In genomic region chr17:38705803-38706624, GRCh38 we compare ENCODE assay signal across 8 cellular contexts. TPM values are rescaled to one million over a fixed set of nuclear protein-coding genes. Genes with fewer than 3 reads are reported as not detected.
DNase-seq lines count a peak whose midpoint lies in the region; TF ChIP-seq lines count a peak whose summit lies in the region.

No MANE protein-coding gene starts in this region.

- peak overlapping the region; percentile 94 for H3K27ac Mint-ChIP-seq in activated CD4-positive, alpha-beta memory T cell treated with anti-CD3 and anti-CD28 coated beads, Interleukin-2, amount 10 ng/mL, durations not matched to agents 7 days and 5 days

- peak overlapping the region; percentile 65 for H3K9ac ChIP-seq in muscle layer of colon (ENCODE audit: low read length)

- H3K9me3 ChIP-seq in muscle layer of colon (ENCODE audit: low read length) (no peaks in the 10 kb centered on the region), tibial artery (no peaks in the 10 kb centered on the region)

- no peaks in the 10 kb centered on the region for H3K9me3 Mint-ChIP-seq in activated CD4-positive, alpha-beta memory T cell treated with anti-CD3 and anti-CD28 coated beads, Interleukin-2, amount 10 ng/mL, durations not matched to agents 7 days and 5 days

- peak overlapping the region; percentile 76 for H3K27ac ChIP-seq in epithelial cell of prostate
- H3K27ac ChIP-seq in muscle layer of colon (ENCODE audit: low read depth, low read length), result peak overlapping the region; percentile 94
- peak overlapping the region; percentile 94 to 96 for H3K27ac ChIP-seq in tibial artery

- TF ChIP-seq CTCF in tibial artery (IDR thresholded peaks at IDR 0.05), result no peak
- no peak for TF ChIP-seq CTCF in GM10266 (IDR thresholded peaks at IDR 0.05; ENCODE audit: control insufficient read depth, insufficient read depth, low read depth, missing control alignments)

- peaks cover 53% of the 10 kb centered on the region for H3K4me1 Mint-ChIP-seq in activated CD4-positive, alpha-beta memory T cell treated with anti-CD3 and anti-CD28 coated beads, Interleukin-2, amount 10 ng/mL, durations not matched to agents 7 days and 5 days

- H3K36me3 Mint-ChIP-seq in activated CD4-positive, alpha-beta memory T cell treated with anti-CD3 and anti-CD28 coated beads, Interleukin-2, amount 10 ng/mL, durations not matched to agents 7 days and 5 days (ENCODE audit: low read depth), result peaks cover 59% of the 10 kb centered on the region

- CTCF ChIA-PET in activated CD4-positive, alpha-beta memory T cell treated with anti-CD3 and anti-CD28 coated beads, Interleukin-2, amount 10 ng/mL, durations not matched to agents 7 days and 5 days (lab: Charles Lee), result interaction anchor here (0.6 to 1.9 kb wide), 10 partner anchors 9 to 157 kb away, joined by 3 to 17 read pairs (median 6); partner anchors contain the start of gene EPOP

- no peaks in the 10 kb centered on the region for H3K27me3 Mint-ChIP-seq in activated CD4-positive, alpha-beta memory T cell treated with anti-CD3 and anti-CD28 coated beads, Interleukin-2, amount 10 ng/mL, durations not matched to agents 7 days and 5 days

- DNase-seq in DMS153 (lab: John Stamatoyannopoulos, UW) (peak; percentile 14), NCI-H1105 (lab: John Stamatoyannopoulos, UW) (peak; percentile 25), epithelial cell of prostate (ENCODE audit: low read depth, low spot score) (no peak), tibial artery (peak; percentile 73 to 87), GM10266 (ENCODE audit: extremely low spot score) (no peak), NCI-H2107 treated with DMSO at 0.1 percent for 48 hours (lab: John Stamatoyannopoulos, UW; ENCODE audit: unreplicated experiment) (no peak)
- DNase-seq in activated CD4-positive, alpha-beta memory T cell treated with anti-CD3 and anti-CD28 coated beads, Interleukin-2, amount 10 ng/mL, durations not matched to agents 7 days and 5 days, result peak; percentile 27

- H3K27me3 ChIP-seq in muscle layer of colon (ENCODE audit: control insufficient read depth in 1 of 2, insufficient read depth in 2 of 2, low read length in 2 of 2), result no peaks in the 10 kb centered on the region
- no peaks in the 10 kb centered on the region for H3K27me3 ChIP-seq in tibial artery

- H3K4me3 ChIP-seq in muscle layer of colon (ENCODE audit: low read depth in 1 of 2, low read length in 2 of 2), result peak overlapping the region; percentile 85 to 98
- H3K4me3 ChIP-seq in tibial artery, result peak overlapping the region; percentile 96 to 97

- H3K4me3 Mint-ChIP-seq in activated CD4-positive, alpha-beta memory T cell treated with anti-CD3 and anti-CD28 coated beads, Interleukin-2, amount 10 ng/mL, durations not matched to agents 7 days and 5 days, result peak overlapping the region; percentile 87

- intact Hi-C loops in tibial artery (cut with DNase I; ENCODE audit: low total_unique reads), result no loop called here

- POLR2A ChIA-PET in activated CD4-positive, alpha-beta memory T cell treated with anti-CD3 and anti-CD28 coated beads, Interleukin-2, amount 10 ng/mL, durations not matched to agents 7 days and 5 days (lab: Charles Lee), result interaction anchor here (1.0 to 13.2 kb wide), 12 partner anchors 9 to 448 kb away, joined by 3 to 419 read pairs (median 10); partner anchors contain the start of genes CISD3, EPOP, PSMB3 and RPL23

- H3K4me1 ChIP-seq in muscle layer of colon (ENCODE audit: insufficient read depth, low read length), result peaks cover 33% of the 10 kb centered on the region
- peaks cover 3 to 42% (median 26%) of the 10 kb centered on the region in 4 donors for H3K4me1 ChIP-seq in tibial artery

- H3K36me3 ChIP-seq in muscle layer of colon (ENCODE audit: insufficient read depth, low read length), result peaks cover 27% of the 10 kb centered on the region
- H3K36me3 ChIP-seq in tibial artery, result peaks cover 7 to 38% (median 27%) of the 10 kb centered on the region in 3 donors

RNA-seq across cellular contexts. Expression of gene MLLT6, which starts 0.9 kb away (rescaled TPM):
- total RNA-seq in activated CD4-positive, alpha-beta memory T cell treated with anti-CD3 and anti-CD28 coated beads, Interleukin-2, amount 10 ng/mL, durations not matched to agents 7 days and 5 days, result 100 to 1,000 TPM; 262 to 265 TPM

RNA-seq across cellular contexts. Expression of gene CISD3, which starts 24.1 kb away (rescaled TPM):
- total RNA-seq in activated CD4-positive, alpha-beta memory T cell treated with anti-CD3 and anti-CD28 coated beads, Interleukin-2, amount 10 ng/mL, durations not matched to agents 7 days and 5 days, result 10 to 100 TPM; 42.8 to 48.6 TPM

RNA-seq across cellular contexts. Expression of gene EPOP, which starts 31.3 kb away (rescaled TPM):
- 10 to 100 TPM; 10.2 to 10.3 TPM for total RNA-seq in activated CD4-positive, alpha-beta memory T cell treated with anti-CD3 and anti-CD28 coated beads, Interleukin-2, amount 10 ng/mL, durations not matched to agents 7 days and 5 days

RNA-seq across cellular contexts. Expression of gene PCGF2, which starts 42.1 kb away (rescaled TPM):
- total RNA-seq in activated CD4-positive, alpha-beta memory T cell treated with anti-CD3 and anti-CD28 coated beads, Interleukin-2, amount 10 ng/mL, durations not matched to agents 7 days and 5 days, result 1 to 10 TPM; 2.6 to 3.3 TPM

RNA-seq across cellular contexts. Expression of gene PSMB3, which starts 46.5 kb away (rescaled TPM):
- total RNA-seq in activated CD4-positive, alpha-beta memory T cell treated with anti-CD3 and anti-CD28 coated beads, Interleukin-2, amount 10 ng/mL, durations not matched to agents 7 days and 5 days, result 100 to 1,000 TPM; 241 to 242 TPM

Comparison
In these comparisons a context has a peak if more than half of its experiments do, and no peak if none do; other contexts are left out.
1. DNase-seq: peak in DMS153 (single experiment), NCI-H1105 (single experiment), activated CD4-positive, alpha-beta memory T cell treated with anti-CD3 and anti-CD28 coated beads, Interleukin-2, amount 10 ng/mL, durations not matched to agents 7 days and 5 days (single experiment) and tibial artery (2 of 2); none in epithelial cell of prostate (single experiment), GM10266 (single experiment) and NCI-H2107 treated with DMSO at 0.1 percent for 48 hours (single experiment).
2. Peak in every context shown above with its lines, with median percentiles within 50 percentile points of each other: H3K27ac ChIP-seq.